In genomic region chr9:115234094-115234493, GRCh38 we compare ENCODE assay signal across 10 cellular contexts.
DNase-seq lines count a peak whose midpoint lies in the region; ATAC-seq, FAIRE-seq and TF ChIP-seq lines count a peak whose summit lies in the region.
"Had no signal": no experiment of that assay in that cellular context is flagged by ENCODE, and none has a peak within 500 bp of the region (broad histone marks: within the 10 kb centered on the region; RNA-seq: fewer than 3 reads in every experiment).

No MANE protein-coding gene starts in this region.

- peak; percentile 84 for ATAC-seq in HG02763 (IDR thresholded peaks at IDR 0.05; ENCODE audit: unreplicated experiment)
- ATAC-seq in GM18867 (IDR thresholded peaks at IDR 0.05; ENCODE audit: unreplicated experiment): no peak
- ATAC-seq in naive thymus-derived CD4-positive, alpha-beta T cell: no peak

- FAIRE-seq in RCC 7860 (lab: Jason Lieb, UNC) (peak; percentile 96), kidney (lab: Jason Lieb, UNC) (no peak)

- peaks cover 3% of the 10 kb centered on the region for H3K9me3 Mint-ChIP-seq in Calu3 (ENCODE audit: low read depth, unreplicated experiment)
- peaks cover 0 to 5% (median 0%) of the 10 kb centered on the region in 11 donors for H3K9me3 Mint-ChIP-seq in naive thymus-derived CD4-positive, alpha-beta T cell

- H3K9me3 ChIP-seq in naive thymus-derived CD4-positive, alpha-beta T cell (ENCODE audit: control insufficient read depth in 2 of 3, low read length in 3 of 3): no peaks in the 10 kb centered on the region
- H3K9me3 ChIP-seq in kidney (ENCODE audit: control insufficient read depth in 1 of 2, low read length in 2 of 2): no peaks in the 10 kb centered on the region

- H3K27me3 ChIP-seq in naive thymus-derived CD4-positive, alpha-beta T cell (ENCODE audit: control insufficient read depth in 2 of 2, insufficient read depth in 2 of 2, low read length in 2 of 2): no peaks in the 10 kb centered on the region

- POLR2A ChIA-PET in naive thymus-derived CD4-positive, alpha-beta T cell (lab: Charles Lee): no interaction called here

- H3K27ac ChIP-seq in naive thymus-derived CD4-positive, alpha-beta T cell (ENCODE audit: low read depth, low read length): no peak overlapping the region
- H3K27ac ChIP-seq in kidney (ENCODE audit: low read depth in 2 of 2, low read length in 2 of 2): no peak overlapping the region

- intact Hi-C loops in Calu3 (cut with micrococcal nuclease; ENCODE audit: unreplicated experiment) (loop anchor here (2.0 kb wide), 1 partner anchor 139 kb away; no protein-coding TSS in a partner anchor), kidney (cut with DNase I) (no loop called here)
- intact Hi-C loops in naive thymus-derived CD4-positive, alpha-beta T cell (cut with micrococcal nuclease): no loop called here

- no peaks in the 10 kb centered on the region for H3K36me3 ChIP-seq in naive thymus-derived CD4-positive, alpha-beta T cell (ENCODE audit: control insufficient read depth in 2 of 3, insufficient read depth in 3 of 3, low read length in 3 of 3)
- H3K36me3 ChIP-seq in kidney (ENCODE audit: control insufficient read depth in 1 of 2, insufficient read depth in 2 of 2, low read length in 2 of 2): no peaks in the 10 kb centered on the region

- DNase-seq in Calu3 (peak; percentile 58), RCC 7860 (ENCODE audit: low spot score) (peak; percentile 89), hepatic stellate cell (ENCODE audit: low spot score) (peak; percentile 22), cerebellum (ENCODE audit: low spot score) (no peak), kidney (no peak)
- DNase-seq in naive thymus-derived CD4-positive, alpha-beta T cell: no peak
- DNase-seq: DMS153 had no signal

- H3K36me3 Mint-ChIP-seq in Calu3 (ENCODE audit: insufficient read depth, unreplicated experiment): peaks cover 4% of the 10 kb centered on the region
- peaks cover 0 to 5% (median 0%) of the 10 kb centered on the region in 5 donors for H3K36me3 Mint-ChIP-seq in naive thymus-derived CD4-positive, alpha-beta T cell
- H3K36me3 Mint-ChIP-seq: memory B cell had no signal

- H3K27me3 Mint-ChIP-seq in Calu3 (ENCODE audit: unreplicated experiment): no peaks in the 10 kb centered on the region
- H3K27me3 Mint-ChIP-seq in naive thymus-derived CD4-positive, alpha-beta T cell: peaks cover 21 to 56% (median 33%) of the 10 kb centered on the region in 5 donors
- H3K27me3 Mint-ChIP-seq: memory B cell had no signal

- CTCF ChIA-PET in Calu3 (lab: Charles Lee): interaction anchor here (1.1 kb wide), 1 partner anchor 28 kb away, joined by 3 read pairs; no protein-coding TSS in a partner anchor
- CTCF ChIA-PET in naive thymus-derived CD4-positive, alpha-beta T cell (lab: Charles Lee): no interaction called here

- no peaks in the 10 kb centered on the region for H3K4me1 ChIP-seq in naive thymus-derived CD4-positive, alpha-beta T cell (ENCODE audit: control insufficient read depth in 2 of 2, insufficient read depth in 2 of 2, low read length in 2 of 2)
- H3K4me1 ChIP-seq in kidney (ENCODE audit: control insufficient read depth in 1 of 2, insufficient read depth in 1 of 2, low read depth in 1 of 2, low read length in 2 of 2): no peaks in the 10 kb centered on the region

- no peak overlapping the region for H3K4me3 Mint-ChIP-seq in Calu3 (ENCODE audit: low read depth, unreplicated experiment)
- H3K4me3 Mint-ChIP-seq in naive thymus-derived CD4-positive, alpha-beta T cell: no peak overlapping the region
- H3K4me3 Mint-ChIP-seq: memory B cell had no signal

- peaks cover 30% of the 10 kb centered on the region for H3K4me1 Mint-ChIP-seq in Calu3 (ENCODE audit: low read depth, unreplicated experiment)
- H3K4me1 Mint-ChIP-seq in naive thymus-derived CD4-positive, alpha-beta T cell: no peaks in the 10 kb centered on the region

- no peak overlapping the region for H3K9ac ChIP-seq in kidney (ENCODE audit: low read length in 2 of 2)

- peak overlapping the region; percentile 18 for H3K27ac Mint-ChIP-seq in Calu3 (ENCODE audit: unreplicated experiment)
- no peak overlapping the region for H3K27ac Mint-ChIP-seq in naive thymus-derived CD4-positive, alpha-beta T cell
- H3K27ac Mint-ChIP-seq: memory B cell had no signal

- no TSS peak for BruUV-seq in Calu3 (replicated peaks; lab: Mats Ljungman, UMichigan)

- no peak for TF ChIP-seq CTCF in Calu3 (IDR thresholded peaks at IDR 0.05; ENCODE audit: unreplicated experiment)
- no peak for TF ChIP-seq CTCF in kidney (IDR thresholded peaks at IDR 0.05; ENCODE audit: borderline replicate concordance, extremely low read depth, insufficient read depth)

- no peak overlapping the region for H3K4me3 ChIP-seq in naive thymus-derived CD4-positive, alpha-beta T cell (ENCODE audit: low read length)
- no peak overlapping the region for H3K4me3 ChIP-seq in kidney (ENCODE audit: low read length in 2 of 2)

Comparison
In these comparisons a context has a peak if more than half of its experiments do, and no peak if none do; other contexts are left out.
1. DNase-seq: peak in Calu3 (single experiment), RCC 7860 (single experiment) and hepatic stellate cell (single experiment); none in naive thymus-derived CD4-positive, alpha-beta T cell (0 of 9), cerebellum (single experiment) and kidney (single experiment).